In genomic region chr1:47598357-47598756, GRCh38 we compare ENCODE assay signal across 23 cellular contexts.
DNase-seq lines count a peak whose midpoint lies in the region; ATAC-seq, FAIRE-seq and TF ChIP-seq lines count a peak whose summit lies in the region.
"Had no signal": no experiment of that assay in that cellular context is flagged by ENCODE, and none has a peak within 500 bp of the region (broad histone marks: within the 10 kb centered on the region; RNA-seq: fewer than 3 reads in every experiment).

No MANE protein-coding gene starts in this region.

- H3K4me3 ChIP-seq in BLaER1, result no peak overlapping the region
- no peak overlapping the region for H3K4me3 ChIP-seq in neuronal stem cell (ENCODE audit: low read length in 2 of 2)
- H3K4me3 ChIP-seq: A549, GM12878, GM23248 had no signal

- H2AK5ac ChIP-seq in H9 (ENCODE audit: insufficient read length, low read length) (no peak overlapping the region), neuronal stem cell (ENCODE audit: low read depth, low read length) (no peak overlapping the region)

- H3K4me2 ChIP-seq in BLaER1, result peak overlapping the region; percentile 53
- H3K4me2 ChIP-seq in H9 (ENCODE audit: insufficient read depth, insufficient read length, low read length), result no peak overlapping the region
- no peak overlapping the region for H3K4me2 ChIP-seq in neuronal stem cell (ENCODE audit: insufficient read depth, low read length, poor library complexity, severe bottlenecking)
- H3K4me2 ChIP-seq: A549, KMS-11 had no signal

- H3K79me1 ChIP-seq in H9 (ENCODE audit: insufficient read depth, low read depth, low read length, poor library complexity, severe bottlenecking) (no peaks in the 10 kb centered on the region), neuronal stem cell (ENCODE audit: low read depth, low read length) (no peaks in the 10 kb centered on the region)

- H4K8ac ChIP-seq in H9 (replicated peaks; ENCODE audit: insufficient read length, low read depth, low read length), result no peak overlapping the region
- no peak overlapping the region for H4K8ac ChIP-seq in neuronal stem cell (ENCODE audit: low read depth, low read length)

- H3K9me3 Mint-ChIP-seq in H9, result peaks cover 38 to 39% of the 10 kb centered on the region in 2 experiments

- ATAC-seq in GM19395 (IDR thresholded peaks at IDR 0.05; ENCODE audit: unreplicated experiment), result no peak
- ATAC-seq: A549, GM12878 had no signal

- H2BK120ac ChIP-seq in H9 (ENCODE audit: low read depth, low read length, poor library complexity, severe bottlenecking), result no peak overlapping the region
- H2BK120ac ChIP-seq in neuronal stem cell (ENCODE audit: low read depth, low read length), result no peak overlapping the region

- no peak overlapping the region for H4K5ac ChIP-seq in H9 (ENCODE audit: insufficient read length, low read depth, low read length)

- H3K23ac ChIP-seq in H9 (ENCODE audit: insufficient read length, low read depth, low read length) (no peak overlapping the region), neuronal stem cell (ENCODE audit: low read depth, low read length, poor library complexity) (no peak overlapping the region)

- no peak overlapping the region for H2BK20ac ChIP-seq in H9 (ENCODE audit: low read depth, low read length, poor library complexity, severe bottlenecking)

- no peak overlapping the region for H2AFZ ChIP-seq in H9 (ENCODE audit: low read length)
- no peak overlapping the region for H2AFZ ChIP-seq in neuronal stem cell (ENCODE audit: low read length)
- H2AFZ ChIP-seq: GM23248 had no signal

- H3K27me3 ChIP-seq in BLaER1 (no peaks in the 10 kb centered on the region), H9 (ENCODE audit: insufficient read depth, low read length) (peaks cover 9% of the 10 kb centered on the region; the same call in 1 of the 2 replicates), neuronal stem cell (ENCODE audit: control insufficient read depth in 3 of 3, insufficient read depth in 3 of 3, low read depth in 1 of 3, low read length in 3 of 3) (peaks cover 0 to 24% (median 10%) of the 10 kb centered on the region in 3 experiments)

- no peak overlapping the region for H3T11ph ChIP-seq in H9 (ENCODE audit: low read length)

- H3K27ac Mint-ChIP-seq in H9, result no peak overlapping the region; a peak in 2 of 7 replicates
- H3K27ac Mint-ChIP-seq: B cell; CD4-positive, CD25-positive, alpha-beta regulatory T cell had no signal

- no CpG with 5 or more reads among the region's 8 CpGs for WGBS in H9 (ENCODE audit: extremely low coverage, insufficient read length, low lambda C conversion rate)
- no CpG with 5 or more reads among the region's 8 CpGs for WGBS in neuronal stem cell (ENCODE audit: extremely low coverage in 2 of 2, insufficient read length in 2 of 2, insufficient replicate concordance in 1 of 2), 2 donors

- H4K91ac ChIP-seq in H9 (ENCODE audit: insufficient read length, low read depth, low read length) (no peak overlapping the region), neuronal stem cell (ENCODE audit: low read depth, low read length, poor library complexity) (no peak overlapping the region)

- no peak for FAIRE-seq in GM19239 (lab: Jason Lieb, UNC)
- FAIRE-seq: A549, GM12878 had no signal

- H3K79me2 ChIP-seq in H9 (ENCODE audit: insufficient read depth, low read length), result no peaks in the 10 kb centered on the region

- DNase-seq in H9 (peak; percentile 12), islet precursor cell (peak; percentile 44), neuronal stem cell (ENCODE audit: low spot score) (no peak), GM19239 (ENCODE audit: insufficient read length, low spot score) (no peak), NCI-H345 treated with DMSO at 0.1 percent for 48 hours (lab: John Stamatoyannopoulos, UW; ENCODE audit: unreplicated experiment) (no peak)
- DNase-seq: CD4-positive, CD25-positive, alpha-beta regulatory T cell; DMS79; GM23248; HCEC 1CT; IMR-90; NCI-H1092 treated with DMSO at 0.1 percent for 48 hours; NCI-H2029 treated with DMSO at 0.1 percent for 48 hours; NCI-H2171; NCI-H446; NCI-H526; Right ventricle myocardium superior; SW 1271 had no signal

- H3K36me3 ChIP-seq in BLaER1 (no peaks in the 10 kb centered on the region), neuronal stem cell (replicated peaks in 1 of 2; ENCODE audit: control insufficient read depth in 2 of 2, insufficient read depth in 2 of 2, low read length in 2 of 2) (no peaks in the 10 kb centered on the region)

- H3K4me3 Mint-ChIP-seq in H9, result no peak overlapping the region
- H3K4me3 Mint-ChIP-seq: B cell; CD4-positive, CD25-positive, alpha-beta regulatory T cell had no signal

- H4K20me1 ChIP-seq in BLaER1 (no peaks in the 10 kb centered on the region), H9 (ENCODE audit: control insufficient read depth, insufficient read depth, insufficient read length) (no peaks in the 10 kb centered on the region)

- H3K27ac ChIP-seq in BLaER1 (0 out of 2 replicates have a peak overlapping the region, but pooled peaks have one; percentile 3), H9 (ENCODE audit: insufficient read length, low read depth, low read length) (no peak overlapping the region), neuronal stem cell (replicated peaks; ENCODE audit: low read length) (no peak overlapping the region)
- H3K27ac ChIP-seq: A549, GM23248, KMS-11 had no signal

- H3K56ac ChIP-seq in H9 (ENCODE audit: insufficient read length, low read depth, low read length), result no peak overlapping the region

- no peaks in the 10 kb centered on the region for H3K23me2 ChIP-seq in H9 (ENCODE audit: insufficient read length, low read depth, low read length, poor library complexity, severe bottlenecking)

- no peak overlapping the region for H2BK12ac ChIP-seq in H9 (ENCODE audit: insufficient read length, low read depth, low read length)
- no peak overlapping the region for H2BK12ac ChIP-seq in neuronal stem cell (ENCODE audit: low read length)

- H2BK15ac ChIP-seq in H9 (ENCODE audit: low read depth, low read length) (no peak overlapping the region), neuronal stem cell (ENCODE audit: low read length) (no peak overlapping the region)

- H3K4ac ChIP-seq in H9 (ENCODE audit: low read depth, low read length) (no peak overlapping the region), neuronal stem cell (ENCODE audit: low read length) (no peak overlapping the region)

- H2BK5ac ChIP-seq in H9 (ENCODE audit: insufficient read length, low read length) (no peak overlapping the region), neuronal stem cell (ENCODE audit: low read length) (no peak overlapping the region)

- H3K14ac ChIP-seq in H9 (ENCODE audit: insufficient read depth, low read length) (no peak overlapping the region), neuronal stem cell (ENCODE audit: low read length) (no peak overlapping the region)

- H3K4me1 ChIP-seq in BLaER1, result peaks cover 28% of the 10 kb centered on the region
- H3K4me1 ChIP-seq in H9 (ENCODE audit: insufficient read depth, low read length), result no peaks in the 10 kb centered on the region
- H3K4me1 ChIP-seq in neuronal stem cell (ENCODE audit: control insufficient read depth in 2 of 2, insufficient read depth in 1 of 2, low read depth in 1 of 2, low read length in 2 of 2), result peaks cover 0 to 8% of the 10 kb centered on the region in 2 donors
- H3K4me1 ChIP-seq: A549 had no signal

- H3K18ac ChIP-seq in H9 (ENCODE audit: insufficient read length, low read depth, low read length) (no peak overlapping the region), neuronal stem cell (ENCODE audit: low read length) (peak overlapping the region; percentile 9)

- peaks cover 5 to 30% (median 10%) of the 10 kb centered on the region in 3 experiments; a peak in 6 of 7 replicates for H3K36me3 Mint-ChIP-seq in H9 (ENCODE audit: insufficient read depth in 1 of 3, low read depth in 3 of 3)
- H3K36me3 Mint-ChIP-seq: CD4-positive, CD25-positive, alpha-beta regulatory T cell had no signal

- TF ChIP-seq CTCF in H9 (conservative IDR thresholded peaks at IDR 0.05), result no peak

- H3K27me3 Mint-ChIP-seq in H9 (ENCODE audit: low read depth), result peaks cover 18% of the 10 kb centered on the region

- H3K9me3 ChIP-seq in BLaER1 (peaks cover 37% of the 10 kb centered on the region), H9 (ENCODE audit: control insufficient read depth, low read depth, low read length) (peaks cover 6% of the 10 kb centered on the region), neuronal stem cell (replicated peaks in 1 of 2; ENCODE audit: control insufficient read depth in 2 of 2, insufficient read depth in 1 of 2, low read depth in 1 of 2, low read length in 2 of 2) (no peaks in the 10 kb centered on the region)
- H3K9me3 ChIP-seq: A549 had no signal

- H3K9ac ChIP-seq in BLaER1, result peak overlapping the region; percentile 11; the same call in 1 of the 2 replicates
- no peak overlapping the region for H3K9ac ChIP-seq in H9 (ENCODE audit: extremely low read depth, insufficient read length, low read length)
- H3K9ac ChIP-seq in neuronal stem cell (ENCODE audit: low read depth, low read length, poor library complexity), result no peak overlapping the region
- H3K9ac ChIP-seq: GM23248, KMS-11 had no signal

- H3K4me1 Mint-ChIP-seq in H9, result peaks cover 0 to 5% of the 10 kb centered on the region in 2 experiments; a peak in 3 of 4 replicates
- H3K4me1 Mint-ChIP-seq: CD4-positive, CD25-positive, alpha-beta regulatory T cell had no signal

Comparison
In these comparisons a context has a peak if more than half of its experiments do, and no peak if none do; other contexts are left out.
1. DNase-seq: peak in H9 (single experiment) and islet precursor cell (single experiment); none in neuronal stem cell (single experiment), GM19239 (single experiment) and NCI-H345 treated with DMSO at 0.1 percent for 48 hours (single experiment).